ENCODE assay signal across 27 cellular contexts in the genomic region with DNA sequence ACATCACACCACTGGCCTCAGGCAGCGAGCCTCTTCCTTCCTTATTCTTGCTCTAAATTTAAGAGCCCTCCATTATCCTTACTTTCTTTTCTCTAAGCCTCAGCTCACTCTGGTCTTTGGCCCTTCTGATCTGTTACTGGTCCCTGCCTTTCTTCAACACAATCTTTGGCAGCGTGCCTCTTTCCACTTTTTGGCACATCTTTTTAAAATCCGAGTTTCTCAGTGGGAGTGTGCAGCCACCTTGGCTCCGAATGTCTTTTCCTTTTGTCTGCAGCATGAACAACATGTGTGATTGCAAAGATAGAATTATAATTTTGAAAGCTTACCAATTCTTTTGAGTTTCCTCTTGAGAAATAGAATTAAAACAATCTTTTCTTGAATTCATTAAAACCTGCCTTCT.
DNase-seq lines count a peak whose midpoint lies in the region; ATAC-seq, FAIRE-seq and TF ChIP-seq lines count a peak whose summit lies in the region.
"Had no signal": no experiment of that assay in that cellular context is flagged by ENCODE, and none has a peak within 500 bp of the region (broad histone marks: within the 10 kb centered on the region; RNA-seq: fewer than 3 reads in every experiment).

No MANE protein-coding gene starts in this region.

- peak overlapping the region; percentile 77 to 97 for H3K4me3 Mint-ChIP-seq in CD14-positive monocyte

- POLR2A ChIA-PET in SK-N-SH (lab: Yijun Ruan, JAX), result no interaction called here

- no peaks in the 10 kb centered on the region for H3K9me2 ChIP-seq in SK-N-SH

- no peaks in the 10 kb centered on the region for H3K79me2 ChIP-seq in SK-N-SH (ENCODE audit: insufficient read depth)

- intact Hi-C loops in CD14-positive monocyte (cut with micrococcal nuclease), result no loop called here

- H3K27ac ChIP-seq in SK-N-SH (ENCODE audit: low read depth in 2 of 2, low read length in 1 of 2), result no peak overlapping the region
- H3K27ac ChIP-seq: BLaER1 treated with 17β-estradiol and CSF1 and Interleukin-3, amounts not matched to agents 10 nM and 100 nM; coronary artery; esophagus squamous epithelium; HL-60 had no signal

- H3F3A ChIP-seq in SK-N-SH (replicated peaks; ENCODE audit: insufficient read depth), result no peaks in the 10 kb centered on the region

- H3K9me3 ChIP-seq in SK-N-SH, result no peaks in the 10 kb centered on the region
- H3K9me3 ChIP-seq: BLaER1 treated with 17β-estradiol and CSF1 and Interleukin-3, amounts not matched to agents 10 nM and 100 nM had no signal

- peaks cover 0 to 4% (median 0%) of the 10 kb centered on the region in 3 donors for H3K27me3 Mint-ChIP-seq in CD14-positive monocyte (ENCODE audit: low read depth in 3 of 3)

- H3K36me3 ChIP-seq in SK-N-SH (replicated peaks in 1 of 2; ENCODE audit: control insufficient read depth in 1 of 2, insufficient read depth in 2 of 2, low read length in 1 of 2), result no peaks in the 10 kb centered on the region
- H3K36me3 ChIP-seq: BLaER1 treated with 17β-estradiol and CSF1 and Interleukin-3, amounts not matched to agents 10 nM and 100 nM; esophagus squamous epithelium had no signal

- ATAC-seq in omental fat pad (ENCODE audit: low FRiP score), result peak; percentile 46
- ATAC-seq: HepG2, Panc1 had no signal

- CTCF ChIA-PET in SK-N-SH (lab: Yijun Ruan, JAX), result no interaction called here

- no peak for TF ChIP-seq CTCF in CD14-positive monocyte (IDR thresholded peaks at IDR 0.05)
- no peak for TF ChIP-seq CTCF in omental fat pad (IDR thresholded peaks at IDR 0.05)
- no peak for TF ChIP-seq CTCF in SK-N-SH (IDR thresholded peaks at IDR 0.05)

- WGBS in SK-N-SH (ENCODE audit: low lambda C conversion rate), result 55% methylated on average over 4 of the region's 4 CpGs

- no peak for DNase-seq in CD14-positive monocyte (ENCODE audit: low spot score)
- DNase-seq in NCI-H446 treated with DMSO at 0.1 percent for 48 hours (lab: John Stamatoyannopoulos, UW), result peak; percentile 16
- DNase-seq in omental fat pad (ENCODE audit: low spot score), result no peak
- DNase-seq in SK-N-SH, result no peak
- DNase-seq in kidney tubule cell (ENCODE audit: low spot score), result no peak
- no peak for DNase-seq in germinal center (ENCODE audit: low spot score)
- no peak for DNase-seq in globus pallidus (ENCODE audit: low spot score)
- DNase-seq: activated CD4-positive, alpha-beta T cell treated with anti-CD3 and anti-CD28 coated beads for 1 hour; activated CD8-positive, alpha-beta memory T cell treated with anti-CD3 and anti-CD28 coated beads for 24 hours; activated naive CD4-positive, alpha-beta T cell; activated T-cell treated with anti-CD3 and anti-CD28 coated beads, Interleukin-2, amount 50 U/mL, for 1 hour; esophagus squamous epithelium; kidney glomerular epithelial cell; NCI-H1105 treated with DMSO at 0.1 percent for 48 hours; NCI-H2081 treated with DMSO at 0.1 percent for 48 hours; SIG-M5; T-helper 1 cell had no signal

- H3K4me2 ChIP-seq in SK-N-SH, result no peak overlapping the region

- H3K9ac ChIP-seq in SK-N-SH, result no peak overlapping the region
- H3K9ac ChIP-seq: BLaER1 treated with 17β-estradiol and CSF1 and Interleukin-3, amounts not matched to agents 10 nM and 100 nM had no signal

- H3K4me1 Mint-ChIP-seq in CD14-positive monocyte, result peaks cover 59% of the 10 kb centered on the region

- no peak for TF ChIP-seq EP300 in SK-N-SH (IDR thresholded peaks at IDR 0.05; ENCODE audit: borderline replicate concordance in 1 of 2, low read depth in 1 of 2, low read length in 1 of 2)

- no peak overlapping the region for H3K4me3 ChIP-seq in SK-N-SH (ENCODE audit: low read depth in 2 of 2, low read length in 1 of 2)
- H3K4me3 ChIP-seq: BLaER1 treated with 17β-estradiol and CSF1 and Interleukin-3, amounts not matched to agents 10 nM and 100 nM; coronary artery; esophagus squamous epithelium had no signal

- no peak for TF ChIP-seq RAD21 in SK-N-SH (IDR thresholded peaks at IDR 0.05; ENCODE audit: low read length)

- FAIRE-seq in endometrium (lab: Jason Lieb, UNC), result peak; percentile 31
- FAIRE-seq: bronchial epithelial cell, GM12891, H54, HepG2, urothelium cell line had no signal

- H3K27me3 ChIP-seq in SK-N-SH (ENCODE audit: insufficient read depth), result no peaks in the 10 kb centered on the region
- H3K27me3 ChIP-seq: BLaER1 treated with 17β-estradiol and CSF1 and Interleukin-3, amounts not matched to agents 10 nM and 100 nM; esophagus squamous epithelium had no signal

- H3K36me3 Mint-ChIP-seq in CD14-positive monocyte, result peaks cover 1 to 3% of the 10 kb centered on the region in 2 donors

- H3K4me1 ChIP-seq in SK-N-SH (ENCODE audit: control insufficient read depth in 1 of 2, insufficient read depth in 2 of 2, low read depth in 1 of 2, low read length in 1 of 2), result peaks cover 0 to 10% of the 10 kb centered on the region in 2 experiments; a peak in 2 of 4 replicates

- no peaks in the 10 kb centered on the region for H4K20me1 ChIP-seq in SK-N-SH (ENCODE audit: insufficient read depth)
- H4K20me1 ChIP-seq: BLaER1 treated with 17β-estradiol and CSF1 and Interleukin-3, amounts not matched to agents 10 nM and 100 nM had no signal

- H3K27ac Mint-ChIP-seq in CD14-positive monocyte, result peak overlapping the region in 5 of 7 donors; percentile 24 to 87 (median 66)

- peaks cover 0 to 3% (median 0%) of the 10 kb centered on the region in 7 donors for H3K9me3 Mint-ChIP-seq in CD14-positive monocyte

- no peak overlapping the region for H2AFZ ChIP-seq in SK-N-SH (ENCODE audit: low read depth)

TF ChIP-seq in SK-N-SH, 30 proteins besides CTCF, POLR2A, EP300 and RAD21:
- TF ChIP-seq RCOR1 (IDR thresholded peaks at IDR 0.05; ENCODE audit: low read length) (no peak), ELF1 (IDR thresholded peaks at IDR 0.05) (no peak), SMC3 (IDR thresholded peaks at IDR 0.05; ENCODE audit: low read depth, low read length) (no peak), RFX5 (IDR thresholded peaks at IDR 0.05; ENCODE audit: low read length) (no peak)
- TF ChIP-seq, protein P1, sequence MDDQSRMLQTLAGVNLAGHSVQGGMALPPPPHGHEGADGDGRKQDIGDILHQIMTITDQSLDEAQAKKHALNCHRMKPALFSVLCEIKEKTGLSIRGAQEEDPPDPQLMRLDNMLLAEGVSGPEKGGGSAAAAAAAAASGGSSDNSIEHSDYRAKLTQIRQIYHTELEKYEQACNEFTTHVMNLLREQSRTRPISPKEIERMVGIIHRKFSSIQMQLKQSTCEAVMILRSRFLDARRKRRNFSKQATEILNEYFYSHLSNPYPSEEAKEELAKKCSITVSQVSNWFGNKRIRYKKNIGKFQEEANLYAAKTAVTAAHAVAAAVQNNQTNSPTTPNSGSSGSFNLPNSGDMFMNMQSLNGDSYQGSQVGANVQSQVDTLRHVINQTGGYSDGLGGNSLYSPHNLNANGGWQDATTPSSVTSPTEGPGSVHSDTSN (IDR thresholded peaks at IDR 0.05), result no peak
